In genomic region chr6:1042583-1043457, GRCh38 we compare ENCODE assay signal across 1 cellular context.
TF ChIP-seq lines count a peak whose summit lies in the region.

No MANE protein-coding gene starts in this region.

TF ChIP-seq in HepG2, 621 proteins besides CTCF, POLR2A, EP300 and RAD21 (continued from another document):
- TF ChIP-seq, protein P1, sequence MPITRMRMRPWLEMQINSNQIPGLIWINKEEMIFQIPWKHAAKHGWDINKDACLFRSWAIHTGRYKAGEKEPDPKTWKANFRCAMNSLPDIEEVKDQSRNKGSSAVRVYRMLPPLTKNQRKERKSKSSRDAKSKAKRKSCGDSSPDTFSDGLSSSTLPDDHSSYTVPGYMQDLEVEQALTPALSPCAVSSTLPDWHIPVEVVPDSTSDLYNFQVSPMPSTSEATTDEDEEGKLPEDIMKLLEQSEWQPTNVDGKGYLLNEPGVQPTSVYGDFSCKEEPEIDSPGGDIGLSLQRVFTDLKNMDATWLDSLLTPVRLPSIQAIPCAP (CRISPR knock-in tag; IDR thresholded peaks at IDR 0.05; ENCODE audit: low read depth), result no peak
- no peak for TF ChIP-seq ISX (CRISPR knock-in tag; conservative IDR thresholded peaks at IDR 0.05)
- no peak for TF ChIP-seq CHD4 (IDR thresholded peaks at IDR 0.05; ENCODE audit: borderline replicate concordance, low read length)
- TF ChIP-seq ZNF687 (CRISPR knock-in tag; IDR thresholded peaks at IDR 0.05), result peak; percentile 56
